Comparison of ENCODE assay signal across 18 cellular contexts in genomic region chr11:971731-972365, GRCh38.
"Had no signal": no experiment of that assay in that cellular context is flagged by ENCODE, and none has a peak within 500 bp of the region (broad histone marks: within the 10 kb centered on the region; RNA-seq: fewer than 3 reads in every experiment).

No MANE protein-coding gene starts in this region.

- H3K27ac Mint-ChIP-seq: activated naive CD4-positive, alpha-beta T cell treated with anti-CD3 and anti-CD28 coated beads, Interleukin-2, amount 50 U/mL, for 24 hours had no signal

- ATAC-seq: activated CD4-positive, CD25-positive, alpha-beta regulatory T cell treated with anti-CD3 and anti-CD28 coated beads, Interleukin-2, amount 50 U/mL, for 24 hours; esophagus mucosa; left lobe of liver had no signal

- DNase-seq: activated CD4-positive, alpha-beta T cell treated with anti-CD3 and anti-CD28 coated beads, Interleukin-2, amount 50 U/mL, for 1 hour; activated effector memory CD4-positive, alpha-beta T cell treated with anti-CD3 and anti-CD28 coated beads, Interleukin-2, amount 50 U/mL, for 16 hours; naive B cell; stimulated activated CD4-positive, alpha-beta T cell treated with anti-CD3 and anti-CD28 coated beads, Interleukin-4, amount 100 ng/mL, for 24 hours; stimulated activated naive CD4-positive, alpha-beta T cell treated with Interleukin-2 at 50 U/mL for 16 hours; T-helper 9 cell; trophoblast cell had no signal

- H3K4me3 Mint-ChIP-seq: activated naive CD4-positive, alpha-beta T cell treated with anti-CD3 and anti-CD28 coated beads, Interleukin-2, amount 50 U/mL, for 24 hours had no signal

- H3K27ac ChIP-seq: cardiac muscle cell, hepatocyte, neutrophil, right atrium auricular region, suprapubic skin had no signal

- H3K27me3 ChIP-seq: cardiac muscle cell, hepatocyte, neutrophil, right atrium auricular region, suprapubic skin had no signal

- FAIRE-seq: colon, keratinocyte had no signal

- H3K4me3 ChIP-seq: cardiac muscle cell, hepatocyte, right atrium auricular region, suprapubic skin had no signal

- H3K4me2 ChIP-seq: hepatocyte had no signal

- H3K9me3 Mint-ChIP-seq: activated naive CD4-positive, alpha-beta T cell treated with anti-CD3 and anti-CD28 coated beads, Interleukin-2, amount 50 U/mL, for 24 hours; naive B cell had no signal

- H3K27me3 Mint-ChIP-seq: activated naive CD4-positive, alpha-beta T cell treated with anti-CD3 and anti-CD28 coated beads, Interleukin-2, amount 50 U/mL, for 24 hours; naive B cell had no signal

- H3K9me3 ChIP-seq: neutrophil, right atrium auricular region, suprapubic skin had no signal
